20 cellular contexts compared by ENCODE assay signal in genomic region chr14:42687421-42687820, GRCh38.
"Had no signal": no experiment of that assay in that cellular context is flagged by ENCODE, and none has a peak within 500 bp of the region (broad histone marks: within the 10 kb centered on the region; RNA-seq: fewer than 3 reads in every experiment).

No MANE protein-coding gene starts in this region.

- H3K4me3 Mint-ChIP-seq: naive thymus-derived CD8-positive, alpha-beta T cell; stimulated activated naive B cell treated with anti-CD40 and anti-IgM and Interleukin-4, amounts not matched to agents 10 μg/mL and 1 μg/mL and 100 μg/mL, for 72 hours; stimulated activated naive CD8-positive, alpha-beta T cell treated with anti-CD3 and anti-CD28 coated beads, Interleukin-15, amount 100 ng/mL, for 72 hours had no signal

- H3K4me1 Mint-ChIP-seq: naive thymus-derived CD8-positive, alpha-beta T cell; stimulated activated naive B cell treated with anti-CD40 and anti-IgM and Interleukin-4, amounts not matched to agents 10 μg/mL and 1 μg/mL and 100 μg/mL, for 72 hours; stimulated activated naive CD8-positive, alpha-beta T cell treated with anti-CD3 and anti-CD28 coated beads, Interleukin-15, amount 100 ng/mL, for 72 hours had no signal

- H3K9me3 ChIP-seq: testis, upper lobe of right lung, vagina had no signal

- H3K27me3 ChIP-seq: foreskin keratinocyte, spleen, testis, tibial nerve, upper lobe of right lung, vagina had no signal

- H3K27me3 Mint-ChIP-seq: naive thymus-derived CD8-positive, alpha-beta T cell; stimulated activated naive B cell treated with anti-CD40 and anti-IgM and Interleukin-4, amounts not matched to agents 10 μg/mL and 1 μg/mL and 100 μg/mL, for 72 hours; stimulated activated naive CD8-positive, alpha-beta T cell treated with anti-CD3 and anti-CD28 coated beads, Interleukin-15, amount 100 ng/mL, for 72 hours had no signal

- ATAC-seq: foreskin keratinocyte; left lobe of liver; mucosa of descending colon; naive thymus-derived CD8-positive, alpha-beta T cell; sciatic nerve; stimulated activated naive B cell treated with anti-CD40 and anti-IgM and Interleukin-4, amounts not matched to agents 10 μg/mL and 1 μg/mL and 100 μg/mL, for 72 hours; stimulated activated naive CD8-positive, alpha-beta T cell treated with anti-CD3 and anti-CD28 coated beads, Interleukin-15, amount 100 ng/mL, for 72 hours; upper lobe of right lung had no signal

- H3K4me1 ChIP-seq: foreskin keratinocyte, spleen, testis, tibial nerve, upper lobe of right lung, vagina had no signal

- H3K27ac ChIP-seq: foreskin keratinocyte, spleen, testis, tibial nerve, upper lobe of right lung, vagina had no signal

- H3K4me3 ChIP-seq: mucosa of descending colon, spleen, testis, tibial nerve, upper lobe of right lung, vagina had no signal

- H3K36me3 ChIP-seq: spleen, tibial nerve, upper lobe of right lung, vagina had no signal

- H3K27ac Mint-ChIP-seq: naive thymus-derived CD8-positive, alpha-beta T cell; stimulated activated naive B cell treated with anti-CD40 and anti-IgM and Interleukin-4, amounts not matched to agents 10 μg/mL and 1 μg/mL and 100 μg/mL, for 72 hours; stimulated activated naive CD8-positive, alpha-beta T cell treated with anti-CD3 and anti-CD28 coated beads, Interleukin-15, amount 100 ng/mL, for 72 hours had no signal

- H3K36me3 Mint-ChIP-seq: naive thymus-derived CD8-positive, alpha-beta T cell; stimulated activated naive B cell treated with anti-CD40 and anti-IgM and Interleukin-4, amounts not matched to agents 10 μg/mL and 1 μg/mL and 100 μg/mL, for 72 hours had no signal

- DNase-seq: dermis blood vessel endothelial cell; erythroblast; foreskin keratinocyte; islet precursor cell; mammary epithelial cell; mucosa of descending colon; naive thymus-derived CD8-positive, alpha-beta T cell; posterior cingulate gyrus; spleen; stimulated activated CD4-positive, alpha-beta T cell treated with anti-CD3 and anti-CD28 coated beads, Interleukin-15, amount 100 ng/mL, for 24 hours; stimulated activated CD4-positive, alpha-beta T cell treated with anti-CD3 and anti-CD28 coated beads, Interleukin-1b, Interleukin-23, amount 100 ng/mL, for 48 hours; stimulated activated CD4-positive, alpha-beta T cell treated with anti-CD3 and anti-CD28 coated beads, Interleukin-4, amount 100 ng/mL, for 4 hours; stimulated activated naive B cell treated with anti-CD40 and anti-IgM and Interleukin-4, amounts not matched to agents 10 μg/mL and 1 μg/mL and 100 μg/mL, for 72 hours; stimulated activated naive CD8-positive, alpha-beta T cell treated with anti-CD3 and anti-CD28 coated beads, Interleukin-15, amount 100 ng/mL, for 72 hours; testis; upper lobe of right lung had no signal
